In genomic region chr22:20111689-20112622, GRCh38 we compare ENCODE assay signal across 1 cellular context.
TF ChIP-seq lines count a peak whose summit lies in the region.

No MANE protein-coding gene starts in this region.

TF ChIP-seq in endothelial cell of umbilical vein, 7 proteins besides CTCF, POLR2A, EP300 and RAD21:
- peak; percentile 16 for TF ChIP-seq POLR2AphosphoS5 (IDR thresholded peaks at IDR 0.05; ENCODE audit: insufficient read depth, low read depth, low read length)
- no peak for TF ChIP-seq JUN (IDR thresholded peaks at IDR 0.05; ENCODE audit: borderline replicate concordance, insufficient read depth, insufficient read length, low read depth)
TF ChIP-seq in endothelial cell of umbilical vein: peak in this region for 1.
